In genomic region chr12:118127867-118128266, GRCh38 we compare ENCODE assay signal across 31 cellular contexts.
"Had no signal": no experiment of that assay in that cellular context is flagged by ENCODE, and none has a peak within 500 bp of the region (broad histone marks: within the 10 kb centered on the region; RNA-seq: fewer than 3 reads in every experiment).

No MANE protein-coding gene starts in this region.

- H3K27me3 Mint-ChIP-seq: activated CD4-positive, alpha-beta memory T cell treated with anti-CD3 and anti-CD28 coated beads for 36 hours; activated CD4-positive, alpha-beta T cell treated with anti-CD3 and anti-CD28 coated beads for 36 hours; activated CD4-positive, alpha-beta T cell treated with anti-CD3 and anti-CD28 coated beads, Interleukin-2, amount 10 ng/mL, durations not matched to agents 24 days and 14 days; activated CD8-positive, alpha-beta memory T cell treated with anti-CD3 and anti-CD28 coated beads, Interleukin-2, amount 10 ng/mL, durations not matched to agents 7 days and 5 days; activated naive CD4-positive, alpha-beta T cell treated with anti-CD3 and anti-CD28 coated beads, Interleukin-2, amount 10 ng/mL, durations not matched to agents 7 days and 5 days; activated naive CD8-positive, alpha-beta T cell treated with anti-CD3 and anti-CD28 coated beads, Interleukin-2, amount 10 ng/mL, durations not matched to agents 7 days and 5 days; central memory CD8-positive, alpha-beta T cell; effector memory CD8-positive, alpha-beta T cell; T-helper 17 cell had no signal

- H3K36me3 Mint-ChIP-seq: activated CD4-positive, alpha-beta memory T cell treated with anti-CD3 and anti-CD28 coated beads for 36 hours; activated CD8-positive, alpha-beta memory T cell treated with anti-CD3 and anti-CD28 coated beads, Interleukin-2, amount 10 ng/mL, durations not matched to agents 7 days and 5 days; activated naive CD4-positive, alpha-beta T cell treated with anti-CD3 and anti-CD28 coated beads, Interleukin-2, amount 10 ng/mL, durations not matched to agents 7 days and 5 days; activated naive CD4-positive, alpha-beta T cell treated with anti-CD3 and anti-CD28 coated beads, Interleukin-2, amount 50 U/mL, for 72 hours; activated naive CD8-positive, alpha-beta T cell treated with anti-CD3 and anti-CD28 coated beads, Interleukin-2, amount 10 ng/mL, durations not matched to agents 7 days and 5 days had no signal

- H3K4me1 Mint-ChIP-seq: central memory CD8-positive, alpha-beta T cell had no signal

- H3K9me3 ChIP-seq: ascending aorta, esophagus squamous epithelium, gastroesophageal sphincter had no signal

- H3K27ac Mint-ChIP-seq: activated CD4-positive, alpha-beta memory T cell treated with anti-CD3 and anti-CD28 coated beads for 36 hours; activated CD4-positive, alpha-beta T cell treated with anti-CD3 and anti-CD28 coated beads for 36 hours; activated CD4-positive, alpha-beta T cell treated with anti-CD3 and anti-CD28 coated beads, Interleukin-2, amount 10 ng/mL, durations not matched to agents 24 days and 14 days; activated CD8-positive, alpha-beta memory T cell treated with anti-CD3 and anti-CD28 coated beads, Interleukin-2, amount 10 ng/mL, durations not matched to agents 7 days and 5 days; activated CD8-positive, alpha-beta T cell treated with anti-CD3 and anti-CD28 coated beads, Interleukin-2, amount 10 ng/mL, durations not matched to agents 7 days and 5 days; activated naive CD4-positive, alpha-beta T cell treated with anti-CD3 and anti-CD28 coated beads, Interleukin-2, amount 10 ng/mL, durations not matched to agents 7 days and 5 days; activated naive CD4-positive, alpha-beta T cell treated with anti-CD3 and anti-CD28 coated beads, Interleukin-2, amount 50 U/mL, for 72 hours; activated T-helper 1 cell treated with anti-CD3 and anti-CD28 coated beads, Interleukin-12 subunit alpha, Interleukin-12 subunit beta, Interleukin-2, Interleukin-4 antibody, amounts not matched to agents 30 ng/mL and 10 ng/mL and 1 ng/mL, durations not matched to agents 14 hours and 24 hours and 36 hours; effector memory CD8-positive, alpha-beta T cell; T-helper 17 cell; T-helper 2 cell treated with Interferon-gamma antibody and Interleukin-4, amounts not matched to agents 5 μg/mL and 100 μg/mL, for 36 hours had no signal

- DNase-seq: activated CD4-positive, alpha-beta memory T cell treated with anti-CD3 and anti-CD28 coated beads for 36 hours; activated CD4-positive, alpha-beta T cell treated with anti-CD3 and anti-CD28 coated beads for 36 hours; activated CD4-positive, alpha-beta T cell treated with anti-CD3 and anti-CD28 coated beads, Interleukin-2, amount 10 ng/mL, durations not matched to agents 24 days and 14 days; activated CD4-positive, CD25-positive, alpha-beta regulatory T cell; activated CD4-positive, CD25-positive, alpha-beta regulatory T cell treated with anti-CD3 and anti-CD28 coated beads, Interleukin-2, amount 50 U/mL, for 72 hours; activated CD8-positive, alpha-beta memory T cell treated with anti-CD3 and anti-CD28 coated beads, Interleukin-2, amount 10 ng/mL, durations not matched to agents 7 days and 5 days; activated CD8-positive, alpha-beta memory T cell treated with anti-CD3 and anti-CD28 coated beads, Interleukin-2, amount 50 U/mL, for 4 hours; activated CD8-positive, alpha-beta T cell treated with anti-CD3 and anti-CD28 coated beads, Interleukin-2, amount 10 ng/mL, durations not matched to agents 7 days and 5 days; activated naive CD4-positive, alpha-beta T cell; activated naive CD4-positive, alpha-beta T cell treated with anti-CD3 and anti-CD28 coated beads, Interleukin-2, amount 10 ng/mL, durations not matched to agents 7 days and 5 days; activated naive CD8-positive, alpha-beta T cell treated with anti-CD3 and anti-CD28 coated beads, Interleukin-2, amount 10 ng/mL, durations not matched to agents 7 days and 5 days; activated T-cell treated with anti-CD3 and anti-CD28 coated beads, Interleukin-2, amount 50 U/mL, for 1 hour; activated T-cell treated with anti-CD3 and anti-CD28 coated beads, Interleukin-2, amount 50 U/mL, for 48 hours; brain microvascular endothelial cell; cortex of kidney; dermis blood vessel endothelial cell; effector CD4-positive, alpha-beta T cell; effector memory CD8-positive, alpha-beta T cell; esophagus squamous epithelium; foreskin melanocyte; heart right ventricle; T-helper 1 cell; T-helper 17 cell; T1000 had no signal

- H3K4me3 ChIP-seq: ascending aorta, esophagus squamous epithelium, gastroesophageal sphincter, heart right ventricle had no signal

- H3K4me1 ChIP-seq: ascending aorta, gastroesophageal sphincter had no signal

- ATAC-seq: activated CD4-positive, alpha-beta T cell treated with anti-CD3 and anti-CD28 coated beads for 36 hours; activated CD8-positive, alpha-beta memory T cell treated with anti-CD3 and anti-CD28 coated beads, Interleukin-2, amount 10 ng/mL, durations not matched to agents 7 days and 5 days; activated CD8-positive, alpha-beta T cell treated with anti-CD3 and anti-CD28 coated beads, Interleukin-2, amount 10 ng/mL, durations not matched to agents 7 days and 5 days; activated naive CD4-positive, alpha-beta T cell treated with anti-CD3 and anti-CD28 coated beads, Interleukin-2, amount 50 U/mL, for 72 hours; effector memory CD8-positive, alpha-beta T cell; gastroesophageal sphincter; heart right ventricle; T-helper 17 cell had no signal

- H3K27ac ChIP-seq: ascending aorta, brain microvascular endothelial cell, epithelial cell of prostate, esophagus squamous epithelium, gastroesophageal sphincter, heart right ventricle had no signal

- H3K9me3 Mint-ChIP-seq: activated CD4-positive, alpha-beta memory T cell treated with anti-CD3 and anti-CD28 coated beads for 36 hours; activated CD4-positive, alpha-beta T cell treated with anti-CD3 and anti-CD28 coated beads, Interleukin-2, amount 10 ng/mL, durations not matched to agents 24 days and 14 days; activated naive CD4-positive, alpha-beta T cell treated with anti-CD3 and anti-CD28 coated beads, Interleukin-2, amount 10 ng/mL, durations not matched to agents 7 days and 5 days; activated naive CD4-positive, alpha-beta T cell treated with anti-CD3 and anti-CD28 coated beads, Interleukin-2, amount 50 U/mL, for 72 hours; activated naive CD8-positive, alpha-beta T cell treated with anti-CD3 and anti-CD28 coated beads, Interleukin-2, amount 10 ng/mL, durations not matched to agents 7 days and 5 days; activated T-helper 1 cell treated with anti-CD3 and anti-CD28 coated beads, Interleukin-12 subunit alpha, Interleukin-12 subunit beta, Interleukin-2, Interleukin-4 antibody, amounts not matched to agents 30 ng/mL and 10 ng/mL and 1 ng/mL, durations not matched to agents 14 hours and 24 hours and 36 hours; central memory CD8-positive, alpha-beta T cell; effector memory CD8-positive, alpha-beta T cell; T-helper 2 cell treated with Interferon-gamma antibody and Interleukin-4, amounts not matched to agents 5 μg/mL and 100 μg/mL, for 36 hours had no signal

- H3K4me3 Mint-ChIP-seq: activated CD4-positive, alpha-beta memory T cell treated with anti-CD3 and anti-CD28 coated beads for 36 hours; activated CD4-positive, alpha-beta T cell treated with anti-CD3 and anti-CD28 coated beads for 36 hours; activated CD4-positive, alpha-beta T cell treated with anti-CD3 and anti-CD28 coated beads, Interleukin-2, amount 10 ng/mL, durations not matched to agents 24 days and 14 days; activated CD8-positive, alpha-beta memory T cell treated with anti-CD3 and anti-CD28 coated beads, Interleukin-2, amount 10 ng/mL, durations not matched to agents 7 days and 5 days; activated CD8-positive, alpha-beta T cell treated with anti-CD3 and anti-CD28 coated beads, Interleukin-2, amount 10 ng/mL, durations not matched to agents 7 days and 5 days; activated naive CD4-positive, alpha-beta T cell treated with anti-CD3 and anti-CD28 coated beads, Interleukin-2, amount 10 ng/mL, durations not matched to agents 7 days and 5 days; activated naive CD8-positive, alpha-beta T cell treated with anti-CD3 and anti-CD28 coated beads, Interleukin-2, amount 10 ng/mL, durations not matched to agents 7 days and 5 days; activated T-helper 1 cell treated with anti-CD3 and anti-CD28 coated beads, Interleukin-12 subunit alpha, Interleukin-12 subunit beta, Interleukin-2, Interleukin-4 antibody, amounts not matched to agents 30 ng/mL and 10 ng/mL and 1 ng/mL, durations not matched to agents 14 hours and 24 hours and 36 hours; central memory CD8-positive, alpha-beta T cell; effector memory CD8-positive, alpha-beta T cell; T-helper 17 cell; T-helper 2 cell treated with Interferon-gamma antibody and Interleukin-4, amounts not matched to agents 5 μg/mL and 100 μg/mL, for 36 hours had no signal

- H3K27me3 ChIP-seq: ascending aorta, brain microvascular endothelial cell, esophagus squamous epithelium, gastroesophageal sphincter, heart right ventricle had no signal

- H3K36me3 ChIP-seq: ascending aorta, brain microvascular endothelial cell, esophagus squamous epithelium had no signal
